ENCODE assay signal across 16 cellular contexts in genomic region chr22:46120420-46120737, GRCh38. TPM values are rescaled to one million over a fixed set of nuclear protein-coding genes. Genes with fewer than 3 reads are reported as not detected.
DNase-seq lines count a peak whose midpoint lies in the region; ATAC-seq, FAIRE-seq and TF ChIP-seq lines count a peak whose summit lies in the region.
"Had no signal": no experiment of that assay in that cellular context is flagged by ENCODE, and none has a peak within 500 bp of the region (broad histone marks: within the 10 kb centered on the region; RNA-seq: fewer than 3 reads in every experiment).

No MANE protein-coding gene starts in this region.

- H3K9me3 Mint-ChIP-seq in MCF 10A (ENCODE audit: unreplicated experiment) (no peaks in the 10 kb centered on the region), astrocyte (ENCODE audit: unreplicated experiment) (no peaks in the 10 kb centered on the region)
- no peaks in the 10 kb centered on the region for H3K9me3 Mint-ChIP-seq in activated CD8-positive, alpha-beta T cell treated with anti-CD3 and anti-CD28 coated beads for 36 hours
- H3K9me3 Mint-ChIP-seq: H9 had no signal

- H3K9ac ChIP-seq in mammary epithelial cell (ENCODE audit: insufficient read depth, low read length) (no peak overlapping the region), astrocyte (ENCODE audit: low read length) (peak overlapping the region; percentile 36)

- H3K36me3 ChIP-seq in mammary epithelial cell (ENCODE audit: insufficient read depth, low read length) (no peaks in the 10 kb centered on the region), astrocyte (ENCODE audit: insufficient read depth, low read length) (no peaks in the 10 kb centered on the region), osteoblast (ENCODE audit: insufficient read depth, low read length) (peaks cover 13% of the 10 kb centered on the region), vagina (no peaks in the 10 kb centered on the region)

- CTCF ChIA-PET in MCF 10A (lab: Yijun Ruan, JAX) (interaction anchor here (0.5 to 6.9 kb wide), 4 partner anchors 115 to 194 kb away, joined by 4 to 157 read pairs (median 32); no protein-coding TSS in a partner anchor), mammary epithelial cell (lab: Charles Lee; ENCODE audit: low non-redundant PET) (no interaction called here)
- CTCF ChIA-PET in activated CD8-positive, alpha-beta T cell treated with anti-CD3 and anti-CD28 coated beads for 36 hours (lab: Charles Lee): interaction anchor here (1.0 kb wide), 1 partner anchor 114 kb away, joined by 4 read pairs; no protein-coding TSS in a partner anchor

- H3K79me2 ChIP-seq in mammary epithelial cell (ENCODE audit: insufficient read depth, low read length) (no peaks in the 10 kb centered on the region), astrocyte (ENCODE audit: insufficient read depth, low read length) (no peaks in the 10 kb centered on the region), osteoblast (ENCODE audit: insufficient read depth, low read length) (no peaks in the 10 kb centered on the region)

- 73% methylated on average over 6 of the region's 7 CpGs for WGBS in mammary epithelial cell (ENCODE audit: low coverage, missing lambda C conversion rate)

- intact Hi-C loops in MCF 10A (cut with micrococcal nuclease) (no loop called here), mammary epithelial cell (cut with micrococcal nuclease) (no loop called here), vagina (cut with DNase I) (loop anchor here (5.0 to 10.0 kb wide), 4 partner anchors 144 to 424 kb away; partner anchors contain the start of genes GTSE1, PKDREJ and TTC38)
- intact Hi-C loops in activated CD8-positive, alpha-beta T cell treated with anti-CD3 and anti-CD28 coated beads for 36 hours (cut with micrococcal nuclease): loop anchor here (5.0 kb wide), 1 partner anchor 177 kb away; the partner anchor contains the start of gene GTSE1

- TF ChIP-seq CTCF in MCF 10A (IDR thresholded peaks at IDR 0.05; ENCODE audit: unreplicated experiment) (no peak), mammary epithelial cell (conservative IDR thresholded peaks at IDR 0.05 in 1 of 2, IDR thresholded peaks at IDR 0.05 in 1 of 2; ENCODE audit: extremely low read depth in 1 of 2, insufficient read depth in 1 of 2, low read depth in 1 of 2, low read length in 2 of 2) (no peak), astrocyte (IDR thresholded peaks at IDR 0.05; ENCODE audit: insufficient read depth, low read depth, low read length) (no peak), osteoblast (IDR thresholded peaks at IDR 0.05; ENCODE audit: extremely low read depth, low read depth, low read length) (no peak), vagina (IDR thresholded peaks at IDR 0.05) (no peak)
- TF ChIP-seq CTCF in activated CD8-positive, alpha-beta T cell treated with anti-CD3 and anti-CD28 coated beads for 36 hours (IDR thresholded peaks at IDR 0.05): no peak

- no peaks in the 10 kb centered on the region for H3K27me3 ChIP-seq in mammary epithelial cell (ENCODE audit: insufficient read depth, low read length)
- H3K27me3 ChIP-seq in astrocyte (ENCODE audit: insufficient read depth, low read length): no peaks in the 10 kb centered on the region
- no peaks in the 10 kb centered on the region for H3K27me3 ChIP-seq in osteoblast (ENCODE audit: insufficient read depth, low read length)
- no peaks in the 10 kb centered on the region for H3K27me3 ChIP-seq in vagina

- H3K4me3 Mint-ChIP-seq in MCF 10A (ENCODE audit: unreplicated experiment) (no peak overlapping the region), astrocyte (ENCODE audit: unreplicated experiment) (no peak overlapping the region)
- H3K4me3 Mint-ChIP-seq in activated CD8-positive, alpha-beta T cell treated with anti-CD3 and anti-CD28 coated beads for 36 hours: no peak overlapping the region
- H3K4me3 Mint-ChIP-seq: H9 had no signal

- no peak for FAIRE-seq in astrocyte (lab: Jason Lieb, UNC)
- FAIRE-seq: GM18507 had no signal

- H3K27ac Mint-ChIP-seq in MCF 10A (ENCODE audit: low read depth, unreplicated experiment) (no peak overlapping the region), astrocyte (ENCODE audit: unreplicated experiment) (no peak overlapping the region)
- no peak overlapping the region for H3K27ac Mint-ChIP-seq in activated CD8-positive, alpha-beta T cell treated with anti-CD3 and anti-CD28 coated beads for 36 hours
- H3K27ac Mint-ChIP-seq: H9 had no signal

- POLR2A ChIA-PET in MCF 10A (lab: Yijun Ruan, JAX): interaction anchor here (0.9 kb wide), 1 partner anchor 130 kb away, joined by 4 read pairs; the partner anchor contains the start of gene CDPF1
- POLR2A ChIA-PET in activated CD8-positive, alpha-beta T cell treated with anti-CD3 and anti-CD28 coated beads for 36 hours (lab: Charles Lee): no interaction called here

- H3K36me3 Mint-ChIP-seq in MCF 10A (ENCODE audit: insufficient read depth, unreplicated experiment) (peaks cover 31% of the 10 kb centered on the region), astrocyte (ENCODE audit: low read depth, unreplicated experiment) (no peaks in the 10 kb centered on the region)
- no peaks in the 10 kb centered on the region for H3K36me3 Mint-ChIP-seq in activated CD8-positive, alpha-beta T cell treated with anti-CD3 and anti-CD28 coated beads for 36 hours (ENCODE audit: low read depth)

- H2AFZ ChIP-seq in mammary epithelial cell (ENCODE audit: low read depth, low read length) (no peak overlapping the region), astrocyte (ENCODE audit: low read depth, low read length) (peak overlapping the region; percentile 23), osteoblast (ENCODE audit: low read length) (no peak overlapping the region)

- H3K4me1 Mint-ChIP-seq in MCF 10A (ENCODE audit: insufficient read depth, unreplicated experiment) (no peaks in the 10 kb centered on the region), astrocyte (ENCODE audit: low read depth, unreplicated experiment) (peaks cover 4% of the 10 kb centered on the region)
- H3K4me1 Mint-ChIP-seq in activated CD8-positive, alpha-beta T cell treated with anti-CD3 and anti-CD28 coated beads for 36 hours (ENCODE audit: low read depth): no peaks in the 10 kb centered on the region

- TF ChIP-seq POLR2A in vagina (IDR thresholded peaks at IDR 0.05): no peak

- DNase-seq in MCF 10A (ENCODE audit: unreplicated experiment) (peak; percentile 39), mammary epithelial cell (no peak), astrocyte (ENCODE audit: low read depth) (no peak), osteoblast (ENCODE audit: insufficient read length, low spot score, missing footprints) (no peak), vagina (ENCODE audit: extremely low spot score in 2 of 2) (no peak), mucosa of gallbladder (ENCODE audit: low spot score) (no peak)
- no peak for DNase-seq in activated CD8-positive, alpha-beta T cell treated with anti-CD3 and anti-CD28 coated beads for 36 hours
- DNase-seq: DMS153, H9, KBM-7, NCI-H1048, NCI-H146, NCI-H345, NCI-H69 had no signal

- in situ Hi-C loops in mammary epithelial cell (cut with MboI; ENCODE audit: low sequenced_read_pairs in 2 of 2): loop anchor here (5.0 to 25.0 kb wide), 3 partner anchors 177 to 417 kb away; partner anchors contain the start of genes CELSR1 (in 1 of the 2) and GTSE1 (in 1 of the 2)

- no TSS peak for BruUV-seq in MCF 10A (replicated peaks; lab: Mats Ljungman, UMichigan)
- BruUV-seq in mammary epithelial cell (replicated peaks; lab: Mats Ljungman, UMichigan): no TSS peak

- no peaks in the 10 kb centered on the region for H4K20me1 ChIP-seq in mammary epithelial cell (ENCODE audit: insufficient read depth, low read length)
- peaks cover 16% of the 10 kb centered on the region for H4K20me1 ChIP-seq in astrocyte (ENCODE audit: insufficient read depth, low read length)
- peaks cover 35% of the 10 kb centered on the region for H4K20me1 ChIP-seq in osteoblast (ENCODE audit: insufficient read depth, low read length)

- no peak overlapping the region for H3K27ac ChIP-seq in mammary epithelial cell (ENCODE audit: insufficient read depth, low read depth, low read length)
- no peak overlapping the region for H3K27ac ChIP-seq in astrocyte (ENCODE audit: low read depth, low read length)
- H3K27ac ChIP-seq in osteoblast (ENCODE audit: low read depth, low read length): peak overlapping the region; percentile 22
- H3K27ac ChIP-seq in vagina: peak overlapping the region; percentile 80

- H3K27me3 Mint-ChIP-seq in MCF 10A (ENCODE audit: insufficient read depth, unreplicated experiment) (no peaks in the 10 kb centered on the region), astrocyte (ENCODE audit: low read depth, unreplicated experiment) (peaks cover 23% of the 10 kb centered on the region)
- no peaks in the 10 kb centered on the region for H3K27me3 Mint-ChIP-seq in activated CD8-positive, alpha-beta T cell treated with anti-CD3 and anti-CD28 coated beads for 36 hours

- H3K4me3 ChIP-seq in mammary epithelial cell (replicated peaks in 1 of 3; ENCODE audit: insufficient read depth in 1 of 3, low read depth in 2 of 3, low read length in 3 of 3): no peak overlapping the region
- H3K4me3 ChIP-seq in astrocyte (ENCODE audit: insufficient read depth, low read depth, low read length): no peak overlapping the region
- no peak overlapping the region for H3K4me3 ChIP-seq in osteoblast (ENCODE audit: insufficient read depth, low read length)
- H3K4me3 ChIP-seq in vagina: no peak overlapping the region

- no peak overlapping the region for H3K4me2 ChIP-seq in mammary epithelial cell (ENCODE audit: insufficient read depth, low read depth, low read length)
- peak overlapping the region; percentile 20 for H3K4me2 ChIP-seq in astrocyte (ENCODE audit: low read length)
- no peak overlapping the region for H3K4me2 ChIP-seq in osteoblast (ENCODE audit: insufficient read depth, low read length)

- ATAC-seq in HG02870 (IDR thresholded peaks at IDR 0.05; ENCODE audit: unreplicated experiment): no peak
- no peak for ATAC-seq in activated CD8-positive, alpha-beta T cell treated with anti-CD3 and anti-CD28 coated beads for 36 hours

- no peaks in the 10 kb centered on the region for H3K9me3 ChIP-seq in mammary epithelial cell (replicated peaks; ENCODE audit: insufficient read depth, low read length)
- no peaks in the 10 kb centered on the region for H3K9me3 ChIP-seq in astrocyte (ENCODE audit: insufficient read depth, low read depth, low read length)
- no peaks in the 10 kb centered on the region for H3K9me3 ChIP-seq in osteoblast (ENCODE audit: low read depth, low read length)
- H3K9me3 ChIP-seq in vagina: no peaks in the 10 kb centered on the region

- dilution Hi-C loops in mammary epithelial cell (cut with HindIII; ENCODE audit: low sequenced_read_pairs): no loop called here

- H3K4me1 ChIP-seq in mammary epithelial cell (ENCODE audit: insufficient read depth, low read length) (peaks cover 11% of the 10 kb centered on the region), astrocyte (ENCODE audit: insufficient read depth, low read length) (peaks cover 21% of the 10 kb centered on the region), osteoblast (ENCODE audit: insufficient read depth, low read length) (peaks cover 26% of the 10 kb centered on the region), vagina (peaks cover 38% of the 10 kb centered on the region)

RNA-seq across cellular contexts. Expression of gene PPARA, which starts 29.9 kb away (rescaled TPM):
- 8.0 and 10.1 TPM in 2 replicates for total RNA-seq in MCF 10A (2022)
- 10 to 100 TPM; 10.3 to 15.5 TPM for total RNA-seq in mammary epithelial cell
- polyA plus RNA-seq in mammary epithelial cell: 7.4 TPM
- 46.3 TPM for polyA minus RNA-seq in mammary epithelial cell
- total RNA-seq in astrocyte: 8.4 and 9.6 TPM in 2 replicates
- total RNA-seq in osteoblast: 21.8 and 22.1 TPM in 2 replicates
- total RNA-seq in vagina: 13.5 TPM
- total RNA-seq in activated CD8-positive, alpha-beta T cell treated with anti-CD3 and anti-CD28 coated beads for 36 hours: 10 to 100 TPM in 1 of 2 experiments, 1 to 10 TPM in 1; 9.1 to 11.8 TPM
- 51.3 TPM for total RNA-seq in mucosa of gallbladder

Comparison
In these comparisons a context has a peak if more than half of its experiments do, and no peak if none do; other contexts are left out.
1. H3K27ac ChIP-seq: peak in osteoblast (single experiment) and vagina (single experiment); none in mammary epithelial cell (single experiment) and astrocyte (single experiment).
2. intact Hi-C loops: an anchor here in vagina (5.0 to 10.0 kb wide) and activated CD8-positive, alpha-beta T cell treated with anti-CD3 and anti-CD28 coated beads for 36 hours (5.0 kb wide); none called in MCF 10A and mammary epithelial cell.